28 cellular contexts compared by ENCODE assay signal in genomic region chr5:148723143-148723542, GRCh38.
"Had no signal": no experiment of that assay in that cellular context is flagged by ENCODE, and none has a peak within 500 bp of the region (broad histone marks: within the 10 kb centered on the region; RNA-seq: fewer than 3 reads in every experiment).

No MANE protein-coding gene starts in this region.

- H3K4me1 ChIP-seq: colonic mucosa, esophagus squamous epithelium, gastrocnemius medialis, left lung, lower lobe of right lung had no signal

- H3K36me3 Mint-ChIP-seq: mesothelial cell of epicardium, naive B cell had no signal

- H3K4me3 Mint-ChIP-seq: dendritic cell treated with granulocyte-macrophage colony-stimulating factor and Interleukin-4, amounts not matched to agents 40 ng/mL and 50 ng/mL, for 4 days; effector memory CD8-positive, alpha-beta T cell; endodermal cell; mesothelial cell of epicardium; naive B cell had no signal

- H3K27me3 ChIP-seq: colonic mucosa, gastrocnemius medialis, left lung had no signal

- H3K4me1 Mint-ChIP-seq: naive B cell had no signal

- H3K4me3 ChIP-seq: colonic mucosa, esophagus squamous epithelium, gastrocnemius medialis, heart right ventricle, left lung, lower lobe of right lung, mucosa of descending colon had no signal

- H3K9me3 ChIP-seq: colonic mucosa, esophagus squamous epithelium, gastrocnemius medialis, heart right ventricle, left lung, lower lobe of right lung, mucosa of descending colon had no signal

- H3K27ac Mint-ChIP-seq: dendritic cell treated with granulocyte-macrophage colony-stimulating factor and Interleukin-4, amounts not matched to agents 40 ng/mL and 50 ng/mL, for 4 days; effector memory CD8-positive, alpha-beta T cell; endodermal cell; mesothelial cell of epicardium; naive B cell had no signal

- ATAC-seq: effector memory CD8-positive, alpha-beta T cell; esophagus mucosa; gastrocnemius medialis; heart right ventricle; left cardiac atrium; left lung; left ventricle myocardium superior; lower lobe of right lung; mucosa of descending colon had no signal

- DNase-seq: colonic mucosa; cortex of kidney; effector CD8-positive, alpha-beta T cell; effector memory CD8-positive, alpha-beta T cell; endodermal cell; erythroblast; esophagus squamous epithelium; foreskin fibroblast; foreskin melanocyte; gastrocnemius medialis; glutamatergic neuron; head of caudate nucleus; heart right ventricle; hippocampal formation; left cardiac atrium; left lung; left ventricle myocardium superior; lower lobe of right lung; mesenchymal stem cell; mucosa of descending colon; naive B cell had no signal

- FAIRE-seq: endometrium, islet of Langerhans, keratinocyte had no signal

- H3K36me3 ChIP-seq: colonic mucosa, esophagus squamous epithelium, gastrocnemius medialis, heart right ventricle, left lung, lower lobe of right lung had no signal

- H3K27ac ChIP-seq: colonic mucosa, epithelial cell of prostate, esophagus squamous epithelium, gastrocnemius medialis, heart right ventricle, left lung, lower lobe of right lung had no signal
